1 cellular context compared by ENCODE assay signal in genomic region chr1:147527941-147528936, GRCh38.
TF ChIP-seq lines count a peak whose summit lies in the region.

No MANE protein-coding gene starts in this region.

TF ChIP-seq in GM23338, 12 proteins besides CTCF, POLR2A, EP300 and RAD21 (continued from another document):
- TF ChIP-seq ZNF331 (CRISPR knock-in tag; IDR thresholded peaks at IDR 0.05; ENCODE audit: low read depth) (no peak), NANOG (IDR thresholded peaks at IDR 0.05; ENCODE audit: borderline replicate concordance) (no peak), CREB1 (CRISPR knock-in tag; IDR thresholded peaks at IDR 0.05; ENCODE audit: low read depth) (no peak), EZH2phosphoT487 (IDR thresholded peaks at IDR 0.05; ENCODE audit: unreplicated experiment) (no peak), STAT1 (IDR thresholded peaks at IDR 0.05; ENCODE audit: unreplicated experiment) (no peak), ZNF462 (CRISPR knock-in tag; IDR thresholded peaks at IDR 0.05) (no peak), JUNB (IDR thresholded peaks at IDR 0.05; ENCODE audit: unreplicated experiment) (no peak), EZH2 (IDR thresholded peaks at IDR 0.05; ENCODE audit: low read depth, unreplicated experiment) (no peak)
